In the genomic region with DNA sequence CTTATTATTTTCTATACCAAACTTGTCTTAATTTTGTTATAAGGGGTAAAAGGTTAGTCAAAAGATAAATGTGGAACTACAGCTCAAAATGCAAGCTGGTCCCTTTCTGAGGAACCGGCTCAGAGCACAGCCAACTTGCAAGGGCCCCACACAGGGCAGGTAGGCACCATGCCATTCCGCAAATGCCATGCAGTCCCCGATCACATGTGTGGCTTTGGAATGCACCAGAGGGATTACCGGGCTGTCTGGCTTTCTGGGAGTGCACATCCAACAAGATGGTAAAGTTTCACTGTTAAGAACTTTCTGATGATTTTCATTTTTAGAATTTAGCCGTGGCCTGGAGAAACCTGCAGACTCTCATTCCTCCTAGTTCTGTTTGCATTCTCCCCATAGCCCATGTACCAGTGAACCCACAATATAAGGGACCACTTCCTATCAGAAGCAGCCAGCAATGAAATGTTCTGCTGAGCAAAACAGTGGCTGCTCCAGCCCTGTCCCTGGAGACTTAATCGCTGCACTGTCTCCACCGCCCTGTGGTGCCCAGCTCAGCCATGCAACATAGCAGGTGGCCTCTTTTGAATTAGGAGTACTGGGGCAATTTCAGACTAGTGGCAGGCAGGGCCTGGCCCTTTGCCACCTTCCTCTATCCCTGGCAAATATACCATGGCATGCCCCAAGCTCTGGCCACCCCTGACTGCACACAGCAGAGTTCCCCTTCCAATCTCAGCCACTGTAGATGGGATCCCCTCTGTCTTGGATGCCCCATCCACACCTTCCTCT, we compare ENCODE assay signal across 1 cellular context.
TF ChIP-seq lines count a peak whose summit lies in the region.

No MANE protein-coding gene starts in this region.

TF ChIP-seq in SK-N-SH, 30 proteins besides CTCF, POLR2A, EP300 and RAD21 (continued from another document):
- TF ChIP-seq EZH2phosphoT487 (IDR thresholded peaks at IDR 0.05; ENCODE audit: borderline replicate concordance, low read depth) (no peak), MEF2A (IDR thresholded peaks at IDR 0.05; ENCODE audit: borderline replicate concordance, low read depth) (no peak), GATA2 (CRISPR knock-in tag; IDR thresholded peaks at IDR 0.05) (no peak), TAF1 (IDR thresholded peaks at IDR 0.05; ENCODE audit: borderline replicate concordance, low read depth, low read length) (no peak), FOXJ3 (CRISPR knock-in tag; IDR thresholded peaks at IDR 0.05) (no peak), TEAD4 (IDR thresholded peaks at IDR 0.05; ENCODE audit: borderline replicate concordance, insufficient read depth) (no peak), RCOR1 (IDR thresholded peaks at IDR 0.05; ENCODE audit: low read length) (no peak), TCF12 (IDR thresholded peaks at IDR 0.05) (no peak)
- TF ChIP-seq, protein P1, sequence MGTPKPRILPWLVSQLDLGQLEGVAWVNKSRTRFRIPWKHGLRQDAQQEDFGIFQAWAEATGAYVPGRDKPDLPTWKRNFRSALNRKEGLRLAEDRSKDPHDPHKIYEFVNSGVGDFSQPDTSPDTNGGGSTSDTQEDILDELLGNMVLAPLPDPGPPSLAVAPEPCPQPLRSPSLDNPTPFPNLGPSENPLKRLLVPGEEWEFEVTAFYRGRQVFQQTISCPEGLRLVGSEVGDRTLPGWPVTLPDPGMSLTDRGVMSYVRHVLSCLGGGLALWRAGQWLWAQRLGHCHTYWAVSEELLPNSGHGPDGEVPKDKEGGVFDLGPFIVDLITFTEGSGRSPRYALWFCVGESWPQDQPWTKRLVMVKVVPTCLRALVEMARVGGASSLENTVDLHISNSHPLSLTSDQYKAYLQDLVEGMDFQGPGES (IDR thresholded peaks at IDR 0.05; ENCODE audit: low read depth, low read length): no peak
- TF ChIP-seq, protein P2, sequence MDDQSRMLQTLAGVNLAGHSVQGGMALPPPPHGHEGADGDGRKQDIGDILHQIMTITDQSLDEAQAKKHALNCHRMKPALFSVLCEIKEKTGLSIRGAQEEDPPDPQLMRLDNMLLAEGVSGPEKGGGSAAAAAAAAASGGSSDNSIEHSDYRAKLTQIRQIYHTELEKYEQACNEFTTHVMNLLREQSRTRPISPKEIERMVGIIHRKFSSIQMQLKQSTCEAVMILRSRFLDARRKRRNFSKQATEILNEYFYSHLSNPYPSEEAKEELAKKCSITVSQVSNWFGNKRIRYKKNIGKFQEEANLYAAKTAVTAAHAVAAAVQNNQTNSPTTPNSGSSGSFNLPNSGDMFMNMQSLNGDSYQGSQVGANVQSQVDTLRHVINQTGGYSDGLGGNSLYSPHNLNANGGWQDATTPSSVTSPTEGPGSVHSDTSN (IDR thresholded peaks at IDR 0.05): no peak
